In genomic region chr12:109573914-109574244, GRCh38 we compare ENCODE assay signal across 8 cellular contexts. TPM values are rescaled to one million over a fixed set of nuclear protein-coding genes. Genes with fewer than 3 reads are reported as not detected.
DNase-seq lines count a peak whose midpoint lies in the region; ATAC-seq and TF ChIP-seq lines count a peak whose summit lies in the region.

No MANE protein-coding gene starts in this region.

- H3K36me3 Mint-ChIP-seq in activated CD8-positive, alpha-beta memory T cell treated with anti-CD3 and anti-CD28 coated beads, Interleukin-2, amount 10 ng/mL, durations not matched to agents 7 days and 5 days: peaks cover 22% of the 10 kb centered on the region
- H3K36me3 Mint-ChIP-seq in WTC11 (peaks cover 24% of the 10 kb centered on the region), immature natural killer cell (peaks cover 9 to 29% (median 16%) of the 10 kb centered on the region in 3 donors)

- POLR2A ChIA-PET in WTC11 (lab: Charles Lee): no interaction called here

- TF ChIP-seq CTCF in WTC11 (IDR thresholded peaks at IDR 0.05): no peak
- no peak for TF ChIP-seq CTCF in tibial artery (IDR thresholded peaks at IDR 0.05)

- H3K4me3 Mint-ChIP-seq in activated CD8-positive, alpha-beta memory T cell treated with anti-CD3 and anti-CD28 coated beads, Interleukin-2, amount 10 ng/mL, durations not matched to agents 7 days and 5 days: peak overlapping the region; percentile 85
- H3K4me3 Mint-ChIP-seq in WTC11 (peak overlapping the region; percentile 81), immature natural killer cell (peak overlapping the region; percentile 91 to 98 (median 95))

- intact Hi-C loops in tibial artery (cut with DNase I; ENCODE audit: low total_unique reads) (loop anchor here (5.0 kb wide), 1 partner anchor 423 kb away; the partner anchor contains the start of genes ANKRD13A and GIT2), posterior vena cava (cut with DNase I) (no loop called here)

- H3K4me1 ChIP-seq in tibial artery: peaks cover 0 to 20% (median 19%) of the 10 kb centered on the region in 4 donors

- no peaks in the 10 kb centered on the region for H3K27me3 Mint-ChIP-seq in activated CD8-positive, alpha-beta memory T cell treated with anti-CD3 and anti-CD28 coated beads, Interleukin-2, amount 10 ng/mL, durations not matched to agents 7 days and 5 days
- H3K27me3 Mint-ChIP-seq in WTC11 (ENCODE audit: low read depth): no peaks in the 10 kb centered on the region
- peaks cover 7 to 10% (median 8%) of the 10 kb centered on the region in 3 donors for H3K27me3 Mint-ChIP-seq in immature natural killer cell (ENCODE audit: low read depth in 3 of 3)

- H3K4me1 Mint-ChIP-seq in activated CD8-positive, alpha-beta memory T cell treated with anti-CD3 and anti-CD28 coated beads, Interleukin-2, amount 10 ng/mL, durations not matched to agents 7 days and 5 days: peaks cover 30% of the 10 kb centered on the region
- H3K4me1 Mint-ChIP-seq in WTC11: peaks cover 17% of the 10 kb centered on the region
- H3K4me1 Mint-ChIP-seq in immature natural killer cell: peaks cover 26 to 39% of the 10 kb centered on the region in 2 donors

- DNase-seq in activated CD8-positive, alpha-beta memory T cell treated with anti-CD3 and anti-CD28 coated beads, Interleukin-2, amount 10 ng/mL, durations not matched to agents 7 days and 5 days: no peak
- no peak for DNase-seq in activated CD8-positive, alpha-beta memory T cell treated with anti-CD3 and anti-CD28 coated beads for 24 hours
- DNase-seq in WTC11 (ENCODE audit: low spot score): no peak
- no peak for DNase-seq in immature natural killer cell
- no peak for DNase-seq in tibial artery
- no peak for DNase-seq in stimulated activated CD4-positive, alpha-beta T cell treated with anti-CD3 and anti-CD28 coated beads, Interleukin-1b, Interleukin-23, amount 100 ng/mL, for 48 hours
- DNase-seq in posterior vena cava (ENCODE audit: low spot score): no peak
- no peak for DNase-seq in DMS79 treated with DMSO at 0.1 percent for 48 hours (lab: John Stamatoyannopoulos, UW)

- H3K4me3 ChIP-seq in tibial artery: peak overlapping the region; percentile 73 to 96

- peak overlapping the region; percentile 94 for H3K27ac Mint-ChIP-seq in activated CD8-positive, alpha-beta memory T cell treated with anti-CD3 and anti-CD28 coated beads, Interleukin-2, amount 10 ng/mL, durations not matched to agents 7 days and 5 days
- H3K27ac Mint-ChIP-seq in WTC11: peak overlapping the region; percentile 74
- peak overlapping the region; percentile 93 to 97 (median 96) for H3K27ac Mint-ChIP-seq in immature natural killer cell

- H3K27me3 ChIP-seq in tibial artery: no peaks in the 10 kb centered on the region

- CTCF ChIA-PET in activated CD8-positive, alpha-beta memory T cell treated with anti-CD3 and anti-CD28 coated beads, Interleukin-2, amount 10 ng/mL, durations not matched to agents 7 days and 5 days (lab: Charles Lee): interaction anchor here (0.5 to 3.4 kb wide), 8 partner anchors 9 to 341 kb away, joined by 3 to 19 read pairs (median 4); no protein-coding TSS in a partner anchor
- CTCF ChIA-PET in WTC11 (lab: Charles Lee): interaction anchor here (0.8 to 2.2 kb wide), 11 partner anchors 24 to 462 kb away, joined by 3 to 13 read pairs (median 4); no protein-coding TSS in a partner anchor

- H3K9me3 Mint-ChIP-seq in activated CD8-positive, alpha-beta memory T cell treated with anti-CD3 and anti-CD28 coated beads, Interleukin-2, amount 10 ng/mL, durations not matched to agents 7 days and 5 days (ENCODE audit: low read depth): no peaks in the 10 kb centered on the region
- H3K9me3 Mint-ChIP-seq in WTC11 (no peaks in the 10 kb centered on the region), immature natural killer cell (no peaks in the 10 kb centered on the region)

- peak overlapping the region; percentile 60 to 83 for H3K27ac ChIP-seq in tibial artery

- H3K9me3 ChIP-seq in tibial artery: no peaks in the 10 kb centered on the region

- no peak for ATAC-seq in activated CD8-positive, alpha-beta memory T cell treated with anti-CD3 and anti-CD28 coated beads, Interleukin-2, amount 10 ng/mL, durations not matched to agents 7 days and 5 days
- no peak for ATAC-seq in WTC11

- H3K36me3 ChIP-seq in tibial artery: peaks cover 18 to 61% (median 26%) of the 10 kb centered on the region in 3 donors

TF ChIP-seq in WTC11, 78 proteins besides CTCF, POLR2A, EP300 and RAD21 (continues in another document):
- no peak for TF ChIP-seq SMAD3 (CRISPR knock-in tag; IDR thresholded peaks at IDR 0.05; ENCODE audit: borderline replicate concordance)
- TF ChIP-seq MAX (CRISPR knock-in tag; IDR thresholded peaks at IDR 0.05): no peak
- TF ChIP-seq CREM (CRISPR knock-in tag; IDR thresholded peaks at IDR 0.05): no peak
- no peak for TF ChIP-seq ZNF219 (CRISPR knock-in tag; IDR thresholded peaks at IDR 0.05; ENCODE audit: borderline replicate concordance)
- no peak for TF ChIP-seq ZNF425 (CRISPR knock-in tag; conservative IDR thresholded peaks at IDR 0.05)
- no peak for TF ChIP-seq MLX (CRISPR knock-in tag; IDR thresholded peaks at IDR 0.05)
- TF ChIP-seq HMGXB4 (CRISPR knock-in tag; IDR thresholded peaks at IDR 0.05): no peak
- TF ChIP-seq CBFB (CRISPR knock-in tag; IDR thresholded peaks at IDR 0.05; ENCODE audit: low read depth): no peak
- no peak for TF ChIP-seq ZNF416 (CRISPR knock-in tag; IDR thresholded peaks at IDR 0.05)
- TF ChIP-seq MYBL2 (CRISPR knock-in tag; IDR thresholded peaks at IDR 0.05): no peak
- no peak for TF ChIP-seq NR1H2 (CRISPR knock-in tag; IDR thresholded peaks at IDR 0.05)

RNA-seq across cellular contexts. Expression of gene MVK, which starts 0.3 kb away (rescaled TPM):
- 10 to 100 TPM; 21.7 to 27.4 TPM for total RNA-seq in activated CD8-positive, alpha-beta memory T cell treated with anti-CD3 and anti-CD28 coated beads, Interleukin-2, amount 10 ng/mL, durations not matched to agents 7 days and 5 days
- total RNA-seq in WTC11 (2021) (13.2 to 15.3 TPM (median 13.9 TPM) in 3 replicates), posterior vena cava (1 to 10 TPM; 9.1 TPM)
- polyA plus RNA-seq in immature natural killer cell: 1 to 10 TPM; 3.4 to 4.9 (median 4.2) TPM

RNA-seq across cellular contexts. Expression of gene MMAB, which starts 0.6 kb away (rescaled TPM):
- total RNA-seq in activated CD8-positive, alpha-beta memory T cell treated with anti-CD3 and anti-CD28 coated beads, Interleukin-2, amount 10 ng/mL, durations not matched to agents 7 days and 5 days: 10 to 100 TPM; 35.4 to 40.9 TPM
- 22.0 to 28.7 TPM (median 27.4 TPM) in 3 replicates for total RNA-seq in WTC11 (2021)
- 10 to 100 TPM; 25.6 to 61.6 (median 59.0) TPM for polyA plus RNA-seq in immature natural killer cell
- 10 to 100 TPM; 17.9 to 20.0 TPM for total RNA-seq in posterior vena cava
